3 cellular contexts compared by ENCODE assay signal in the genomic region with DNA sequence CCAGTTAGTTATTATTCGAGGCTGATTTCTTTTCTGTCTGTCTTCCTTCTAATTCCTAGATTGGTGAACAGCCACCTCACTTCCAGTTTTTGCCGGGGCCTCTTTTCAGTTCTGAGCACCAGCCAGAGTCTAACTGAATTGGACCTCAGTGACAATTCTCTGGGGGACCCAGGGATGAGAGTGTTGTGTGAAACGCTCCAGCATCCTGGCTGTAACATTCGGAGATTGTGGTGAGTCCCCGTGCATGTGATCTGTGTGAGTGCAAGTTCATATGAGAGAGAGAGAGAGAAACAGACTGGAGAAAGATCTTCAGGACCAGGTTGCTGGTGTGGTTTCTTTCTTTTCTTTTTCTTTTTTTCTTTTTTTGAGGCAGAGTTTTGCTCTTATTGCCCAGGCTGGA.
TF ChIP-seq lines count a peak whose summit lies in the region.

No MANE protein-coding gene starts in this region.

TF ChIP-seq in SK-N-SH treated with all-trans-retinoic acid at 6 μM for 48 hours, 23 proteins besides CTCF, POLR2A, EP300 and RAD21 (continued from another document):
- TF ChIP-seq, protein P1, sequence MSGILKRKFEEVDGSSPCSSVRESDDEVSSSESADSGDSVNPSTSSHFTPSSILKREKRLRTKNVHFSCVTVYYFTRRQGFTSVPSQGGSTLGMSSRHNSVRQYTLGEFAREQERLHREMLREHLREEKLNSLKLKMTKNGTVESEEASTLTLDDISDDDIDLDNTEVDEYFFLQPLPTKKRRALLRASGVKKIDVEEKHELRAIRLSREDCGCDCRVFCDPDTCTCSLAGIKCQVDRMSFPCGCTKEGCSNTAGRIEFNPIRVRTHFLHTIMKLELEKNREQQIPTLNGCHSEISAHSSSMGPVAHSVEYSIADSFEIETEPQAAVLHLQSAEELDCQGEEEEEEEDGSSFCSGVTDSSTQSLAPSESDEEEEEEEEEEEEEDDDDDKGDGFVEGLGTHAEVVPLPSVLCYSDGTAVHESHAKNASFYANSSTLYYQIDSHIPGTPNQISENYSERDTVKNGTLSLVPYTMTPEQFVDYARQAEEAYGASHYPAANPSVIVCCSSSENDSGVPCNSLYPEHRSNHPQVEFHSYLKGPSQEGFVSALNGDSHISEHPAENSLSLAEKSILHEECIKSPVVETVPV (CRISPR knock-in tag; IDR thresholded peaks at IDR 0.05): no peak
- no peak for TF ChIP-seq SNAI2 (CRISPR knock-in tag; IDR thresholded peaks at IDR 0.05)
- TF ChIP-seq ZFP30 (CRISPR knock-in tag; IDR thresholded peaks at IDR 0.05): no peak
- TF ChIP-seq ZC3H10 (CRISPR knock-in tag; IDR thresholded peaks at IDR 0.05): no peak
- no peak for TF ChIP-seq RARB (CRISPR knock-in tag; IDR thresholded peaks at IDR 0.05)
- no peak for TF ChIP-seq ZNF565 (CRISPR knock-in tag; conservative IDR thresholded peaks at IDR 0.05; ENCODE audit: low read depth)
- no peak for TF ChIP-seq GLIS3 (CRISPR knock-in tag; IDR thresholded peaks at IDR 0.05)
- TF ChIP-seq, protein P2, sequence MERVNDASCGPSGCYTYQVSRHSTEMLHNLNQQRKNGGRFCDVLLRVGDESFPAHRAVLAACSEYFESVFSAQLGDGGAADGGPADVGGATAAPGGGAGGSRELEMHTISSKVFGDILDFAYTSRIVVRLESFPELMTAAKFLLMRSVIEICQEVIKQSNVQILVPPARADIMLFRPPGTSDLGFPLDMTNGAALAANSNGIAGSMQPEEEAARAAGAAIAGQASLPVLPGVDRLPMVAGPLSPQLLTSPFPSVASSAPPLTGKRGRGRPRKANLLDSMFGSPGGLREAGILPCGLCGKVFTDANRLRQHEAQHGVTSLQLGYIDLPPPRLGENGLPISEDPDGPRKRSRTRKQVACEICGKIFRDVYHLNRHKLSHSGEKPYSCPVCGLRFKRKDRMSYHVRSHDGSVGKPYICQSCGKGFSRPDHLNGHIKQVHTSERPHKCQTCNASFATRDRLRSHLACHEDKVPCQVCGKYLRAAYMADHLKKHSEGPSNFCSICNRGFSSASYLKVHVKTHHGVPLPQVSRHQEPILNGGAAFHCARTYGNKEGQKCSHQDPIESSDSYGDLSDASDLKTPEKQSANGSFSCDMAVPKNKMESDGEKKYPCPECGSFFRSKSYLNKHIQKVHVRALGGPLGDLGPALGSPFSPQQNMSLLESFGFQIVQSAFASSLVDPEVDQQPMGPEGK (CRISPR knock-in tag; IDR thresholded peaks at IDR 0.05; ENCODE audit: borderline replicate concordance): no peak

TF ChIP-seq in SK-N-SH, 30 proteins besides CTCF, POLR2A, EP300 and RAD21 (continued from another document):
- TF ChIP-seq, protein P3, sequence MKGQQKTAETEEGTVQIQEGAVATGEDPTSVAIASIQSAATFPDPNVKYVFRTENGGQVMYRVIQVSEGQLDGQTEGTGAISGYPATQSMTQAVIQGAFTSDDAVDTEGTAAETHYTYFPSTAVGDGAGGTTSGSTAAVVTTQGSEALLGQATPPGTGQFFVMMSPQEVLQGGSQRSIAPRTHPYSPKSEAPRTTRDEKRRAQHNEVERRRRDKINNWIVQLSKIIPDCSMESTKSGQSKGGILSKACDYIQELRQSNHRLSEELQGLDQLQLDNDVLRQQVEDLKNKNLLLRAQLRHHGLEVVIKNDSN (IDR thresholded peaks at IDR 0.05; ENCODE audit: borderline replicate concordance, low read depth): no peak
- TF ChIP-seq FOSL2 (IDR thresholded peaks at IDR 0.05; ENCODE audit: borderline replicate concordance, low read depth) (no peak), EZH2phosphoT487 (IDR thresholded peaks at IDR 0.05; ENCODE audit: borderline replicate concordance, low read depth) (no peak), TAF1 (IDR thresholded peaks at IDR 0.05; ENCODE audit: borderline replicate concordance, low read depth, low read length) (no peak), TCF12 (IDR thresholded peaks at IDR 0.05) (no peak), POLR2AphosphoS5 (IDR thresholded peaks at IDR 0.05; ENCODE audit: low read depth, low read length) (no peak)

TF ChIP-seq in GM23338, 12 proteins besides CTCF, POLR2A, EP300 and RAD21:
- TF ChIP-seq, protein P4, sequence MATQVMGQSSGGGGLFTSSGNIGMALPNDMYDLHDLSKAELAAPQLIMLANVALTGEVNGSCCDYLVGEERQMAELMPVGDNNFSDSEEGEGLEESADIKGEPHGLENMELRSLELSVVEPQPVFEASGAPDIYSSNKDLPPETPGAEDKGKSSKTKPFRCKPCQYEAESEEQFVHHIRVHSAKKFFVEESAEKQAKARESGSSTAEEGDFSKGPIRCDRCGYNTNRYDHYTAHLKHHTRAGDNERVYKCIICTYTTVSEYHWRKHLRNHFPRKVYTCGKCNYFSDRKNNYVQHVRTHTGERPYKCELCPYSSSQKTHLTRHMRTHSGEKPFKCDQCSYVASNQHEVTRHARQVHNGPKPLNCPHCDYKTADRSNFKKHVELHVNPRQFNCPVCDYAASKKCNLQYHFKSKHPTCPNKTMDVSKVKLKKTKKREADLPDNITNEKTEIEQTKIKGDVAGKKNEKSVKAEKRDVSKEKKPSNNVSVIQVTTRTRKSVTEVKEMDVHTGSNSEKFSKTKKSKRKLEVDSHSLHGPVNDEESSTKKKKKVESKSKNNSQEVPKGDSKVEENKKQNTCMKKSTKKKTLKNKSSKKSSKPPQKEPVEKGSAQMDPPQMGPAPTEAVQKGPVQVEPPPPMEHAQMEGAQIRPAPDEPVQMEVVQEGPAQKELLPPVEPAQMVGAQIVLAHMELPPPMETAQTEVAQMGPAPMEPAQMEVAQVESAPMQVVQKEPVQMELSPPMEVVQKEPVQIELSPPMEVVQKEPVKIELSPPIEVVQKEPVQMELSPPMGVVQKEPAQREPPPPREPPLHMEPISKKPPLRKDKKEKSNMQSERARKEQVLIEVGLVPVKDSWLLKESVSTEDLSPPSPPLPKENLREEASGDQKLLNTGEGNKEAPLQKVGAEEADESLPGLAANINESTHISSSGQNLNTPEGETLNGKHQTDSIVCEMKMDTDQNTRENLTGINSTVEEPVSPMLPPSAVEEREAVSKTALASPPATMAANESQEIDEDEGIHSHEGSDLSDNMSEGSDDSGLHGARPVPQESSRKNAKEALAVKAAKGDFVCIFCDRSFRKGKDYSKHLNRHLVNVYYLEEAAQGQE (IDR thresholded peaks at IDR 0.05; ENCODE audit: unreplicated experiment): no peak
- TF ChIP-seq, protein P5, sequence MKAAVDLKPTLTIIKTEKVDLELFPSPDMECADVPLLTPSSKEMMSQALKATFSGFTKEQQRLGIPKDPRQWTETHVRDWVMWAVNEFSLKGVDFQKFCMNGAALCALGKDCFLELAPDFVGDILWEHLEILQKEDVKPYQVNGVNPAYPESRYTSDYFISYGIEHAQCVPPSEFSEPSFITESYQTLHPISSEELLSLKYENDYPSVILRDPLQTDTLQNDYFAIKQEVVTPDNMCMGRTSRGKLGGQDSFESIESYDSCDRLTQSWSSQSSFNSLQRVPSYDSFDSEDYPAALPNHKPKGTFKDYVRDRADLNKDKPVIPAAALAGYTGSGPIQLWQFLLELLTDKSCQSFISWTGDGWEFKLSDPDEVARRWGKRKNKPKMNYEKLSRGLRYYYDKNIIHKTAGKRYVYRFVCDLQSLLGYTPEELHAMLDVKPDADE (IDR thresholded peaks at IDR 0.05): no peak
- TF ChIP-seq ZNF331 (CRISPR knock-in tag; IDR thresholded peaks at IDR 0.05; ENCODE audit: low read depth) (no peak), CREB1 (CRISPR knock-in tag; IDR thresholded peaks at IDR 0.05; ENCODE audit: low read depth) (no peak), ZNF114 (CRISPR knock-in tag; IDR thresholded peaks at IDR 0.05) (no peak), NANOG (IDR thresholded peaks at IDR 0.05; ENCODE audit: borderline replicate concordance) (no peak)
- TF ChIP-seq, protein P6, sequence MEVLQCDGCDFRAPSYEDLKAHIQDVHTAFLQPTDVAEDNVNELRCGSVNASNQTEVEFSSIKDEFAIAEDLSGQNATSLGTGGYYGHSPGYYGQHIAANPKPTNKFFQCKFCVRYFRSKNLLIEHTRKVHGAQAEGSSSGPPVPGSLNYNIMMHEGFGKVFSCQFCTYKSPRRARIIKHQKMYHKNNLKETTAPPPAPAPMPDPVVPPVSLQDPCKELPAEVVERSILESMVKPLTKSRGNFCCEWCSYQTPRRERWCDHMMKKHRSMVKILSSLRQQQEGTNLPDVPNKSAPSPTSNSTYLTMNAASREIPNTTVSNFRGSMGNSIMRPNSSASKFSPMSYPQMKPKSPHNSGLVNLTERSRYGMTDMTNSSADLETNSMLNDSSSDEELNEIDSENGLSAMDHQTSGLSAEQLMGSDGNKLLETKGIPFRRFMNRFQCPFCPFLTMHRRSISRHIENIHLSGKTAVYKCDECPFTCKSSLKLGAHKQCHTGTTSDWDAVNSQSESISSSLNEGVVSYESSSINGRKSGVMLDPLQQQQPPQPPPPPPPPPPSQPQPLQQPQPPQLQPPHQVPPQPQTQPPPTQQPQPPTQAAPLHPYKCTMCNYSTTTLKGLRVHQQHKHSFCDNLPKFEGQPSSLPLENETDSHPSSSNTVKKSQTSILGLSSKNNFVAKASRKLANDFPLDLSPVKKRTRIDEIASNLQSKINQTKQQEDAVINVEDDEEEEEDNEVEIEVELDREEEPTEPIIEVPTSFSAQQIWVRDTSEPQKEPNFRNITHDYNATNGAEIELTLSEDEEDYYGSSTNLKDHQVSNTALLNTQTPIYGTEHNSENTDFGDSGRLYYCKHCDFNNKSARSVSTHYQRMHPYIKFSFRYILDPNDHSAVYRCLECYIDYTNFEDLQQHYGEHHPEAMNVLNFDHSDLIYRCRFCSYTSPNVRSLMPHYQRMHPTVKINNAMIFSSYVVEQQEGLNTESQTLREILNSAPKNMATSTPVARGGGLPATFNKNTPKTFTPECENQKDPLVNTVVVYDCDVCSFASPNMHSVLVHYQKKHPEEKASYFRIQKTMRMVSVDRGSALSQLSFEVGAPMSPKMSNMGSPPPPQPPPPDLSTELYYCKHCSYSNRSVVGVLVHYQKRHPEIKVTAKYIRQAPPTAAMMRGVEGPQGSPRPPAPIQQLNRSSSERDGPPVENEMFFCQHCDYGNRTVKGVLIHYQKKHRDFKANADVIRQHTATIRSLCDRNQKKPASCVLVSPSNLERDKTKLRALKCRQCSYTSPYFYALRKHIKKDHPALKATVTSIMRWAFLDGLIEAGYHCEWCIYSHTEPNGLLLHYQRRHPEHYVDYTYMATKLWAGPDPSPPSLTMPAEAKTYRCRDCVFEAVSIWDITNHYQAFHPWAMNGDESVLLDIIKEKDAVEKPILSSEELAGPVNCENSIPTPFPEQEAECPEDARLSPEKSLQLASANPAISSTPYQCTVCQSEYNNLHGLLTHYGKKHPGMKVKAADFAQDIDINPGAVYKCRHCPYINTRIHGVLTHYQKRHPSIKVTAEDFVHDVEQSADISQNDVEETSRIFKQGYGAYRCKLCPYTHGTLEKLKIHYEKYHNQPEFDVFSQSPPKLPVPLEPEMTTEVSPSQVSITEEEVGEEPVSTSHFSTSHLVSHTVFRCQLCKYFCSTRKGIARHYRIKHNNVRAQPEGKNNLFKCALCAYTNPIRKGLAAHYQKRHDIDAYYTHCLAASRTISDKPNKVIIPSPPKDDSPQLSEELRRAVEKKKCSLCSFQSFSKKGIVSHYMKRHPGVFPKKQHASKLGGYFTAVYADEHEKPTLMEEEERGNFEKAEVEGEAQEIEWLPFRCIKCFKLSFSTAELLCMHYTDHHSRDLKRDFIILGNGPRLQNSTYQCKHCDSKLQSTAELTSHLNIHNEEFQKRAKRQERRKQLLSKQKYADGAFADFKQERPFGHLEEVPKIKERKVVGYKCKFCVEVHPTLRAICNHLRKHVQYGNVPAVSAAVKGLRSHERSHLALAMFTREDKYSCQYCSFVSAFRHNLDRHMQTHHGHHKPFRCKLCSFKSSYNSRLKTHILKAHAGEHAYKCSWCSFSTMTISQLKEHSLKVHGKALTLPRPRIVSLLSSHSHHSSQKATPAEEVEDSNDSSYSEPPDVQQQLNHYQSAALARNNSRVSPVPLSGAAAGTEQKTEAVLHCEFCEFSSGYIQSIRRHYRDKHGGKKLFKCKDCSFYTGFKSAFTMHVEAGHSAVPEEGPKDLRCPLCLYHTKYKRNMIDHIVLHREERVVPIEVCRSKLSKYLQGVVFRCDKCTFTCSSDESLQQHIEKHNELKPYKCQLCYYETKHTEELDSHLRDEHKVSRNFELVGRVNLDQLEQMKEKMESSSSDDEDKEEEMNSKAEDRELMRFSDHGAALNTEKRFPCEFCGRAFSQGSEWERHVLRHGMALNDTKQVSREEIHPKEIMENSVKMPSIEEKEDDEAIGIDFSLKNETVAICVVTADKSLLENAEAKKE (CRISPR knock-in tag; IDR thresholded peaks at IDR 0.05): no peak
